Comparison of ENCODE assay signal across 17 cellular contexts in genomic region chr10:22456486-22456885, GRCh38.
A peak's percentile ranks its signal among the peaks of the same experiment; 100 is the strongest.
DNase-seq lines count a peak whose midpoint lies in the region; ATAC-seq and TF ChIP-seq lines count a peak whose summit lies in the region.
"Had no signal": no experiment of that assay in that cellular context is flagged by ENCODE, and none has a peak within 500 bp of the region (broad histone marks: within the 10 kb centered on the region; RNA-seq: fewer than 3 reads in every experiment).

No MANE protein-coding gene starts in this region.

- H2AFZ ChIP-seq in DND-41 (ENCODE audit: low read depth, low read length) (no peak overlapping the region), trophoblast cell (ENCODE audit: insufficient read depth, low read length, poor library complexity) (no peak overlapping the region)
- H2AFZ ChIP-seq: GM23248 had no signal

- no peaks in the 10 kb centered on the region for H3K36me3 ChIP-seq in DND-41 (ENCODE audit: insufficient read depth, low read length)
- H3K36me3 ChIP-seq in trophoblast cell (ENCODE audit: control insufficient read depth in 1 of 2, insufficient read depth in 2 of 2, low read length in 2 of 2) = no peaks in the 10 kb centered on the region

- H3K4me1 ChIP-seq in DND-41 (ENCODE audit: insufficient read depth, low read length) (no peaks in the 10 kb centered on the region), trophoblast cell (ENCODE audit: control insufficient read depth in 1 of 2, insufficient read depth in 2 of 2, low read length in 2 of 2) (peaks cover 0 to 5% of the 10 kb centered on the region in 2 experiments)
- H3K4me1 ChIP-seq: Caco-2 had no signal

- H3K27me3 ChIP-seq in DND-41 (ENCODE audit: insufficient read depth, low read length, poor library complexity) (no peaks in the 10 kb centered on the region), trophoblast cell (ENCODE audit: insufficient read depth, low read length) (no peaks in the 10 kb centered on the region)

- H4K91ac ChIP-seq in trophoblast cell (ENCODE audit: low read depth, low read length) = no peak overlapping the region

- no peaks in the 10 kb centered on the region for H4K20me1 ChIP-seq in DND-41 (ENCODE audit: insufficient read depth, low read length)

- H3K14ac ChIP-seq in trophoblast cell (ENCODE audit: low read length) = no peak overlapping the region

- TF ChIP-seq CTCF in DND-41 (IDR thresholded peaks at IDR 0.05; ENCODE audit: borderline replicate concordance, extremely low read depth, low read length, poor library complexity, severe bottlenecking) (no peak), nephron progenitor cell (IDR thresholded peaks at IDR 0.05) (no peak)

- peak; percentile 63 for ATAC-seq in DND-41 (ENCODE audit: insufficient read depth, low read depth)
- no peak for ATAC-seq in central memory CD8-positive, alpha-beta T cell (replicated peaks; ENCODE audit: extremely low read depth, poor library complexity, severe bottlenecking)
- ATAC-seq: CD8-positive, alpha-beta T cell; GM12878 had no signal

- no peaks in the 10 kb centered on the region for H3K79me1 ChIP-seq in trophoblast cell (ENCODE audit: low read length)

- H3K27ac ChIP-seq in DND-41 (ENCODE audit: low read length) (no peak overlapping the region), trophoblast cell (ENCODE audit: low read depth, low read length) (no peak overlapping the region)
- H3K27ac ChIP-seq: GM23248 had no signal

- no peak overlapping the region for H4K8ac ChIP-seq in trophoblast cell (ENCODE audit: low read depth, low read length)

- H3K79me2 ChIP-seq in DND-41 (ENCODE audit: insufficient read depth, low read length) (no peaks in the 10 kb centered on the region), trophoblast cell (ENCODE audit: control insufficient read depth, insufficient read depth, low read length, poor library complexity) (no peaks in the 10 kb centered on the region)

- DNase-seq in DND-41 = no peak
- no peak for DNase-seq in central memory CD8-positive, alpha-beta T cell (ENCODE audit: low spot score in 2 of 2)
- no peak for DNase-seq in nephron progenitor cell
- no peak for DNase-seq in trophoblast cell
- DNase-seq in SKM-1 treated with dmso at 0.1 percent for 144 hours (lab: John Stamatoyannopoulos, UW; ENCODE audit: unreplicated experiment) = no peak
- no peak for DNase-seq in dedifferentiated amniotic fluid mesenchymal stem cell (ENCODE audit: extremely low spot score)
- DNase-seq in NK-92 treated with Interleukin-12 subunit alpha and Interleukin-12 subunit beta, amount 100 ng/mL, for 24 hours (lab: John Stamatoyannopoulos, UW) = no peak
- DNase-seq: C1 segment of cervical spinal cord; Caco-2; CD8-positive, alpha-beta T cell; DMS153; EL; GDM1; GM23248; H7; HCEC 1CT had no signal

- no peak overlapping the region for H3K23ac ChIP-seq in trophoblast cell (ENCODE audit: low read length)

- no peak overlapping the region for H3K4ac ChIP-seq in trophoblast cell (ENCODE audit: low read depth, low read length)

- no peaks in the 10 kb centered on the region for H3K36me3 Mint-ChIP-seq in central memory CD8-positive, alpha-beta T cell (ENCODE audit: insufficient read depth)
- H3K36me3 Mint-ChIP-seq in nephron progenitor cell (ENCODE audit: low read depth) = peaks cover 10% of the 10 kb centered on the region
- H3K36me3 Mint-ChIP-seq: CD8-positive, alpha-beta T cell had no signal

- peak overlapping the region; percentile 35 for H3K27ac Mint-ChIP-seq in central memory CD8-positive, alpha-beta T cell (ENCODE audit: low read depth)
- peak overlapping the region; percentile 11 for H3K27ac Mint-ChIP-seq in nephron progenitor cell
- H3K27ac Mint-ChIP-seq: CD8-positive, alpha-beta T cell had no signal

- H3K9ac ChIP-seq in DND-41 (ENCODE audit: low read depth, low read length) (no peak overlapping the region), trophoblast cell (ENCODE audit: low read length) (no peak overlapping the region)
- H3K9ac ChIP-seq: GM23248 had no signal

- no peak overlapping the region for H3K18ac ChIP-seq in trophoblast cell (ENCODE audit: low read length)

- no peaks in the 10 kb centered on the region for H3K27me3 Mint-ChIP-seq in central memory CD8-positive, alpha-beta T cell
- H3K27me3 Mint-ChIP-seq in nephron progenitor cell (ENCODE audit: low read depth, poor library complexity) = no peaks in the 10 kb centered on the region

- H3K4me3 Mint-ChIP-seq in central memory CD8-positive, alpha-beta T cell = no peak overlapping the region
- H3K4me3 Mint-ChIP-seq in nephron progenitor cell = no peak overlapping the region
- H3K4me3 Mint-ChIP-seq: CD8-positive, alpha-beta T cell had no signal

- H3K9me3 Mint-ChIP-seq in central memory CD8-positive, alpha-beta T cell = no peaks in the 10 kb centered on the region
- peaks cover 16% of the 10 kb centered on the region for H3K9me3 Mint-ChIP-seq in nephron progenitor cell

- WGBS in trophoblast cell (ENCODE audit: extremely low coverage, insufficient coverage, insufficient read length) = no CpG with 5 or more reads among the region's 2 CpGs

- H3K4me3 ChIP-seq in DND-41 (ENCODE audit: low read depth in 1 of 2, low read length in 2 of 2) (no peak overlapping the region), trophoblast cell (ENCODE audit: low read depth, low read length) (peak overlapping the region; percentile 18)
- H3K4me3 ChIP-seq: GM12878, GM23248 had no signal

- no peak overlapping the region for H3K4me2 ChIP-seq in DND-41 (ENCODE audit: insufficient read depth, low read length)
- H3K4me2 ChIP-seq in trophoblast cell (ENCODE audit: low read length) = no peak overlapping the region

- H3K9me3 ChIP-seq in DND-41 (ENCODE audit: insufficient read depth, low read length, severe bottlenecking) = no peaks in the 10 kb centered on the region
- no peaks in the 10 kb centered on the region for H3K9me3 ChIP-seq in trophoblast cell (ENCODE audit: insufficient read depth, low read depth, low read length)
- H3K9me3 ChIP-seq: Caco-2 had no signal

- no peak overlapping the region for H4K12ac ChIP-seq in trophoblast cell (ENCODE audit: low read depth, low read length)

- no peak overlapping the region for H2AK5ac ChIP-seq in trophoblast cell (ENCODE audit: low read length)

- H3K4me1 Mint-ChIP-seq in central memory CD8-positive, alpha-beta T cell = no peaks in the 10 kb centered on the region
- H3K4me1 Mint-ChIP-seq in nephron progenitor cell = peaks cover 58% of the 10 kb centered on the region

- no peak overlapping the region for H2BK5ac ChIP-seq in trophoblast cell (ENCODE audit: low read depth, low read length, poor library complexity)

- no peak overlapping the region for H2BK12ac ChIP-seq in trophoblast cell (ENCODE audit: low read length)

- no peak overlapping the region for H2BK120ac ChIP-seq in trophoblast cell (ENCODE audit: insufficient read depth, low read length, poor library complexity)
